ENCODE assay signal across 16 cellular contexts in genomic region chr2:96985181-96985580, GRCh38. TPM values are rescaled to one million over a fixed set of nuclear protein-coding genes. Genes with fewer than 3 reads are reported as not detected.
"Had no signal": no experiment of that assay in that cellular context is flagged by ENCODE, and none has a peak within 500 bp of the region (broad histone marks: within the 10 kb centered on the region; RNA-seq: fewer than 3 reads in every experiment).

No MANE protein-coding gene starts in this region.

- H3K27me3 ChIP-seq: ascending aorta, breast epithelium, ovary, sigmoid colon, vagina had no signal

- H3K27ac ChIP-seq: ascending aorta, breast epithelium, heart left ventricle, left ventricle myocardium inferior, ovary, vagina had no signal

- H3K27ac Mint-ChIP-seq: activated naive CD4-positive, alpha-beta T cell treated with anti-CD3 and anti-CD28 coated beads for 36 hours; activated T-helper 2 cell treated with anti-CD3 and anti-CD28 coated beads, Interferon-gamma antibody, Interleukin-2, Interleukin-4, amounts not matched to agents 10 μg/mL and 5 μg/mL and 100 μg/mL, durations not matched to agents 14 hours and 24 hours and 36 hours; natural killer cell; T-helper 2 cell treated with Interferon-gamma antibody and Interleukin-4, amounts not matched to agents 5 μg/mL and 100 μg/mL, for 36 hours had no signal

- DNase-seq: activated naive CD4-positive, alpha-beta T cell treated with anti-CD3 and anti-CD28 coated beads for 36 hours; heart left ventricle; left ventricle myocardium inferior; natural killer cell; ovary; sigmoid colon; stimulated activated CD4-positive, alpha-beta T cell treated with anti-CD3 and anti-CD28 coated beads, Interleukin-1b, Interleukin-23, amount 100 ng/mL, for 48 hours; stimulated activated naive CD8-positive, alpha-beta T cell treated with anti-CD3 and anti-CD28 coated beads, Interleukin-15, amount 100 ng/mL, for 72 hours had no signal

- H3K36me3 ChIP-seq: ascending aorta, breast epithelium, heart left ventricle, left ventricle myocardium inferior, ovary, sigmoid colon, vagina had no signal

- H3K4me1 ChIP-seq: ascending aorta, breast epithelium, heart left ventricle, left ventricle myocardium inferior, vagina had no signal

- H3K4me1 Mint-ChIP-seq: natural killer cell; stimulated activated naive CD8-positive, alpha-beta T cell treated with anti-CD3 and anti-CD28 coated beads, Interleukin-15, amount 100 ng/mL, for 72 hours had no signal

- H3K4me3 ChIP-seq: ascending aorta, breast epithelium, heart left ventricle, left ventricle myocardium inferior, ovary, sigmoid colon, vagina had no signal

- H3K9me3 ChIP-seq: ascending aorta, breast epithelium, heart left ventricle, left ventricle myocardium inferior, ovary, sigmoid colon, vagina had no signal

- H3K9me3 Mint-ChIP-seq: activated naive CD4-positive, alpha-beta T cell treated with anti-CD3 and anti-CD28 coated beads for 36 hours; activated T-helper 2 cell treated with anti-CD3 and anti-CD28 coated beads, Interferon-gamma antibody, Interleukin-2, Interleukin-4, amounts not matched to agents 10 μg/mL and 5 μg/mL and 100 μg/mL, durations not matched to agents 14 hours and 24 hours and 36 hours; natural killer cell; stimulated activated naive CD8-positive, alpha-beta T cell treated with anti-CD3 and anti-CD28 coated beads, Interleukin-15, amount 100 ng/mL, for 72 hours; T-helper 2 cell treated with Interferon-gamma antibody and Interleukin-4, amounts not matched to agents 5 μg/mL and 100 μg/mL, for 36 hours had no signal

- H3K4me3 Mint-ChIP-seq: activated naive CD4-positive, alpha-beta T cell treated with anti-CD3 and anti-CD28 coated beads for 36 hours; natural killer cell; stimulated activated naive CD8-positive, alpha-beta T cell treated with anti-CD3 and anti-CD28 coated beads, Interleukin-15, amount 100 ng/mL, for 72 hours; T-helper 2 cell treated with Interferon-gamma antibody and Interleukin-4, amounts not matched to agents 5 μg/mL and 100 μg/mL, for 36 hours had no signal

- H3K27me3 Mint-ChIP-seq: stimulated activated naive CD8-positive, alpha-beta T cell treated with anti-CD3 and anti-CD28 coated beads, Interleukin-15, amount 100 ng/mL, for 72 hours had no signal

- H3K36me3 Mint-ChIP-seq: natural killer cell had no signal

RNA-seq across cellular contexts. Expression of gene FAM178B, which starts 1.2 kb away (rescaled TPM):
- total RNA-seq: activated T-helper 2 cell treated with anti-CD3 and anti-CD28 coated beads, Interferon-gamma antibody, Interleukin-2, Interleukin-4, amounts not matched to agents 10 μg/mL and 5 μg/mL and 100 μg/mL, durations not matched to agents 14 hours and 24 hours and 36 hours; ascending aorta; dermis microvascular lymphatic vessel endothelial cell; epithelial cell of proximal tubule; frontal cortex; vagina had no signal
